17 cellular contexts compared by ENCODE assay signal in the genomic region with DNA sequence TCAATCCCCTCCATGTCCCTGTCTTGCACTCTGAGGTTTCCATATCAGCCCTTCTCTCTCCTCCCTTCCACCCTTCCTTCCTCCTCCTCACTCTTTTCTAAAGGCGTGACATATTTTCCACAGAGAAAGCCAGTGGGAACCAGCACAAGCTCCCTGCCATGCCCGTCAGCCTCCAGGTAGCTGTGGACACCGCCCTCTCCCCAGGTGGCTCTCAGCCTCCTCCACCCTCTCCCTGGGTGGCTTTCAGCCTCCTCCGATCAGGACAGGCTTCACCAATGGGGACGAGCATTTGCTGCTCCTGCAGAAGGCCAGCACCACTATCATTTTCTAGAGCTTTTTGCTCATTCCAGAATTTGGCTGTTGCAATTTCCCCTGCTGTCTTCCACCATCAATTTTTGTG.
"Had no signal": no experiment of that assay in that cellular context is flagged by ENCODE, and none has a peak within 500 bp of the region (broad histone marks: within the 10 kb centered on the region; RNA-seq: fewer than 3 reads in every experiment).

No MANE protein-coding gene starts in this region.

- DNase-seq: cerebellar nuclear complex; effector CD4-positive, alpha-beta T cell; heart left ventricle; hippocampal formation; left ventricle myocardium superior; mesendoderm; naive B cell; ovary; right cardiac atrium; stimulated activated CD4-positive, alpha-beta T cell treated with anti-CD3 and anti-CD28 coated beads, Interleukin-4, amount 100 ng/mL, for 1 hour; stimulated activated CD8-positive, alpha-beta memory T cell treated with anti-CD3 and anti-CD28 coated beads, Interleukin-4, amount 100 ng/mL, for 48 hours; stimulated activated naive CD8-positive, alpha-beta T cell treated with anti-CD3 and anti-CD28 coated beads, Interleukin-15, Interleukin-2, amounts not matched to agents 100 U/mL and 50 U/mL, for 24 hours; tibial artery had no signal

- H3K4me3 ChIP-seq: heart left ventricle, lung, ovary, smooth muscle cell, tibial artery had no signal

- H3K36me3 ChIP-seq: heart left ventricle, ovary, tibial artery had no signal

- H3K4me1 Mint-ChIP-seq: stimulated activated effector memory CD8-positive, alpha-beta T cell treated with anti-CD3 and anti-CD28 coated beads, Interleukin-12 subunit alpha, Interleukin-12 subunit beta, amount 100 ng/mL, for 72 hours had no signal

- H3K27ac ChIP-seq: heart left ventricle, ovary, tibial artery had no signal

- H3K4me1 ChIP-seq: tibial artery had no signal

- H3K9me3 ChIP-seq: heart left ventricle, ovary, tibial artery had no signal

- H3K9me3 Mint-ChIP-seq: nephron; stimulated activated effector memory CD8-positive, alpha-beta T cell treated with anti-CD3 and anti-CD28 coated beads, Interleukin-12 subunit alpha, Interleukin-12 subunit beta, amount 100 ng/mL, for 72 hours had no signal

- H3K4me3 Mint-ChIP-seq: naive B cell; nephron; stimulated activated effector memory CD8-positive, alpha-beta T cell treated with anti-CD3 and anti-CD28 coated beads, Interleukin-12 subunit alpha, Interleukin-12 subunit beta, amount 100 ng/mL, for 72 hours had no signal

- ATAC-seq: stimulated activated effector memory CD8-positive, alpha-beta T cell treated with anti-CD3 and anti-CD28 coated beads, Interleukin-12 subunit alpha, Interleukin-12 subunit beta, amount 100 ng/mL, for 72 hours; stimulated activated naive CD8-positive, alpha-beta T cell treated with anti-CD3 and anti-CD28 coated beads, Interleukin-15, Interleukin-2, amounts not matched to agents 100 U/mL and 50 U/mL, for 24 hours had no signal

- H3K27me3 ChIP-seq: heart left ventricle, ovary, tibial artery had no signal

- H3K27ac Mint-ChIP-seq: nephron; stimulated activated effector memory CD8-positive, alpha-beta T cell treated with anti-CD3 and anti-CD28 coated beads, Interleukin-12 subunit alpha, Interleukin-12 subunit beta, amount 100 ng/mL, for 72 hours had no signal

- H3K36me3 Mint-ChIP-seq: naive B cell; stimulated activated effector memory CD8-positive, alpha-beta T cell treated with anti-CD3 and anti-CD28 coated beads, Interleukin-12 subunit alpha, Interleukin-12 subunit beta, amount 100 ng/mL, for 72 hours had no signal
